11 cellular contexts compared by ENCODE assay signal in the genomic region with DNA sequence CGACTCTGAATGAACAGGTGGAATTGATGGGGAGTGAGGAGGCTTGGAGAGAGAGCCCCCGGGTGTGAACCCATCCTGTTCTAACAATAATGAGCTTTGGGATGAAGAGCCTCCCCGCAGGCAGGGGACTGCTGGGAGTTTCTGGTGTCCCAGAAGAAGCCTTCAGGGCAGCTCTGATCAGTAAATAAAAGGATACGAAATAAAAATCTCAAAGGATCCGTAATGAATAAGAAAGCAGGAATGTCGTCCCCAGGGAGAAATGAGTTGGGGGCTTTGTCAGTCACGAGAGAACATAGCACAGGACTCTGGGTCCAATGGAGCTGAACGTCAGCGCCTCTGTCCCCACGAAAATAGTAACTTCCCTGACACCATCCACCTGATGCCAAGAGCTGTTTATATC.
DNase-seq lines count a peak whose midpoint lies in the region; ATAC-seq and TF ChIP-seq lines count a peak whose summit lies in the region.
"Had no signal": no experiment of that assay in that cellular context is flagged by ENCODE, and none has a peak within 500 bp of the region (broad histone marks: within the 10 kb centered on the region; RNA-seq: fewer than 3 reads in every experiment).

No MANE protein-coding gene starts in this region.

- 20 to 29% (median 25%) methylated on average over 10 of the region's 10 CpGs for WGBS in psoas muscle, 3 donors

- intact Hi-C loops in CD4-positive, alpha-beta T cell (cut with DNase I, micrococcal nuclease) = loop anchor here in 1 of 2 experiments (5.0 kb wide), 1 partner anchor 197 kb away; no protein-coding TSS in a partner anchor
- intact Hi-C loops in psoas muscle (cut with DNase I) = no loop called here

- TF ChIP-seq CTCF in CD4-positive, alpha-beta T cell (IDR thresholded peaks at IDR 0.05) = no peak
- TF ChIP-seq CTCF in fibroblast of villous mesenchyme (IDR thresholded peaks at IDR 0.05; ENCODE audit: insufficient read depth, low read depth, low read length) (no peak), psoas muscle (IDR thresholded peaks at IDR 0.05) (no peak), GM20000 (IDR thresholded peaks at IDR 0.05; ENCODE audit: extremely low read depth, missing control alignments) (no peak)

- DNase-seq in CD4-positive, alpha-beta T cell = no peak
- DNase-seq in SJSA1 (ENCODE audit: low read depth in 1 of 2, low spot score in 2 of 2) (no peak), fibroblast of villous mesenchyme (ENCODE audit: low read depth) (peak; percentile 68), psoas muscle (no peak), NCI-H2227 treated with DMSO at 0.1 percent for 48 hours (lab: John Stamatoyannopoulos, UW) (no peak), GM20000 (ENCODE audit: low spot score) (no peak)
- DNase-seq: activated CD4-positive, alpha-beta T cell treated with anti-CD3 and anti-CD28 coated beads, Interleukin-2, amount 10 ng/mL, durations not matched to agents 7 days and 5 days; DND-41; NCI-H1048 had no signal

- no peak for ATAC-seq in CD4-positive, alpha-beta T cell (ENCODE audit: poor library complexity)
- peak in 1 of 4 donors; percentile 23 for ATAC-seq in psoas muscle
- ATAC-seq in HG02981 (IDR thresholded peaks at IDR 0.05; ENCODE audit: unreplicated experiment) = no peak
- no peak for ATAC-seq in HG03565 (IDR thresholded peaks at IDR 0.05; ENCODE audit: unreplicated experiment)

- H3K27ac Mint-ChIP-seq in CD4-positive, alpha-beta T cell = peak overlapping the region; percentile 49
- H3K27ac Mint-ChIP-seq: activated CD4-positive, alpha-beta T cell treated with anti-CD3 and anti-CD28 coated beads, Interleukin-2, amount 10 ng/mL, durations not matched to agents 7 days and 5 days had no signal

- H3K4me1 Mint-ChIP-seq in CD4-positive, alpha-beta T cell (ENCODE audit: low read depth) = peaks cover 79% of the 10 kb centered on the region

- no peak overlapping the region for H3K27ac ChIP-seq in CD4-positive, alpha-beta T cell (ENCODE audit: low read depth, low read length)
- peak overlapping the region; percentile 35; the same call in 1 of the 2 replicates for H3K27ac ChIP-seq in SJSA1
- H3K27ac ChIP-seq in psoas muscle = peak overlapping the region; percentile 13

- H3K4me3 ChIP-seq in SJSA1 = no peak overlapping the region
- peak overlapping the region; percentile 10 for H3K4me3 ChIP-seq in fibroblast of villous mesenchyme (ENCODE audit: low read depth, low read length)
- H3K4me3 ChIP-seq in psoas muscle = peak overlapping the region; percentile 42

- POLR2A ChIA-PET in CD4-positive, alpha-beta T cell (lab: Charles Lee) = no interaction called here

- H3K27me3 Mint-ChIP-seq in CD4-positive, alpha-beta T cell = no peaks in the 10 kb centered on the region
- H3K27me3 Mint-ChIP-seq: activated CD4-positive, alpha-beta T cell treated with anti-CD3 and anti-CD28 coated beads, Interleukin-2, amount 10 ng/mL, durations not matched to agents 7 days and 5 days had no signal

- peaks cover 17% of the 10 kb centered on the region for H3K36me3 Mint-ChIP-seq in CD4-positive, alpha-beta T cell (ENCODE audit: low read depth)

- H3K36me3 ChIP-seq in SJSA1 (no peaks in the 10 kb centered on the region), psoas muscle (ENCODE audit: insufficient read depth in 1 of 2, low read depth in 1 of 2) (no peaks in the 10 kb centered on the region)

- no peaks in the 10 kb centered on the region for H3K9me3 ChIP-seq in CD4-positive, alpha-beta T cell (ENCODE audit: control insufficient read depth, low read length)
- H3K9me3 ChIP-seq in SJSA1 (replicated peaks) = no peaks in the 10 kb centered on the region
- H3K9me3 ChIP-seq in psoas muscle = no peaks in the 10 kb centered on the region

- peaks cover 13% of the 10 kb centered on the region for H3K4me1 ChIP-seq in SJSA1 (replicated peaks)
- H3K4me1 ChIP-seq in psoas muscle = peaks cover 22% of the 10 kb centered on the region

- no peak overlapping the region for H3K4me3 Mint-ChIP-seq in CD4-positive, alpha-beta T cell
- H3K4me3 Mint-ChIP-seq: activated CD4-positive, alpha-beta T cell treated with anti-CD3 and anti-CD28 coated beads, Interleukin-2, amount 10 ng/mL, durations not matched to agents 7 days and 5 days had no signal

- H3K9me3 Mint-ChIP-seq in CD4-positive, alpha-beta T cell = no peaks in the 10 kb centered on the region

- CTCF ChIA-PET in CD4-positive, alpha-beta T cell (lab: Charles Lee) = interaction anchor here (0.7 to 2.1 kb wide), 5 partner anchors 15 to 1953 kb away, joined by 3 to 9 read pairs (median 3); no protein-coding TSS in a partner anchor

- H3K27me3 ChIP-seq in CD4-positive, alpha-beta T cell (ENCODE audit: control insufficient read depth, insufficient read depth, low read length) = no peaks in the 10 kb centered on the region
- H3K27me3 ChIP-seq in SJSA1 (replicated peaks) (0 out of 2 replicates have a peak, but pooled peaks cover 8% of the 10 kb centered on the region), psoas muscle (ENCODE audit: insufficient read depth in 3 of 3, low read length in 2 of 3) (peaks cover 0 to 6% (median 5%) of the 10 kb centered on the region in 3 donors)
